ENCODE assay signal across 12 cellular contexts in the genomic region with DNA sequence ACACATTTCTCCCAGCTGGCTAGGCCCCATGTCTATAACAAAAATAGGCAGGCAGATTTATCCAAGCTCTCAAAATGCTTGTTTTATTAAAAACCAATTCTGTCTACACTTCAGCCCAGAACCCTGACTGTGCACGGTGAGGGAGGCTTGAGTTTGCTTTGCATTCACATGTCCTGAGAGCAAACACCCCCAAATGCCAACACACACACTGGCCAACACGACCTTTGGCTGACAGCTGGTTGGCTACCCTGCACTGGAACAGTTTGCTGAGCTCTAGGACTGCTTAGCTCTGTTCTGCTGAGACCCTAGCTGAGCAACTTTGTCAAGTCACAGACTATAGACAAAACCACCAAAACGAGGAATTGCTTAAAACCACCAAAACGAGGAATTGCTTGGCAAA. TPM values are rescaled to one million over a fixed set of nuclear protein-coding genes. Genes with fewer than 3 reads are reported as not detected.
DNase-seq lines count a peak whose midpoint lies in the region; ATAC-seq and TF ChIP-seq lines count a peak whose summit lies in the region.
"Had no signal": no experiment of that assay in that cellular context is flagged by ENCODE, and none has a peak within 500 bp of the region (broad histone marks: within the 10 kb centered on the region; RNA-seq: fewer than 3 reads in every experiment).

No MANE protein-coding gene starts in this region.

- H3K27ac Mint-ChIP-seq in T-helper 1 cell treated with Interleukin-12 subunit alpha and Interleukin-12 subunit beta and Interleukin-4 antibody, amounts not matched to agents 30 μg/mL and 1 μg/mL, for 36 hours: no peak overlapping the region
- H3K27ac Mint-ChIP-seq in activated T-helper 17 cell treated with anti-CD3 and anti-CD28 coated beads, Interleukin-2, amount 50 U/mL, for 72 hours: peak overlapping the region; percentile 91
- no peak overlapping the region for H3K27ac Mint-ChIP-seq in nephron progenitor cell

- H3K9me3 ChIP-seq in subcutaneous abdominal adipose tissue (ENCODE audit: control insufficient read depth in 5 of 5, low read length in 5 of 5): no peaks in the 10 kb centered on the region

- no peaks in the 10 kb centered on the region for H3K27me3 ChIP-seq in subcutaneous abdominal adipose tissue (ENCODE audit: control insufficient read depth in 5 of 5, insufficient read depth in 4 of 5, low read length in 5 of 5)

- H3K9ac ChIP-seq in subcutaneous abdominal adipose tissue (ENCODE audit: low read length in 5 of 5): peak overlapping the region in 1 of 5 donors; percentile 60

- H3K4me3 ChIP-seq in subcutaneous abdominal adipose tissue (ENCODE audit: low read depth in 1 of 5, low read length in 5 of 5): no peak overlapping the region
- H3K4me3 ChIP-seq: SK-N-MC had no signal

- H3K36me3 Mint-ChIP-seq in T-helper 1 cell treated with Interleukin-12 subunit alpha and Interleukin-12 subunit beta and Interleukin-4 antibody, amounts not matched to agents 30 μg/mL and 1 μg/mL, for 36 hours (ENCODE audit: low read depth): peaks cover 6% of the 10 kb centered on the region
- H3K36me3 Mint-ChIP-seq in activated T-helper 17 cell treated with anti-CD3 and anti-CD28 coated beads, Interleukin-2, amount 50 U/mL, for 72 hours (ENCODE audit: low read depth): peaks cover 11% of the 10 kb centered on the region
- H3K36me3 Mint-ChIP-seq in nephron progenitor cell (ENCODE audit: low read depth): no peaks in the 10 kb centered on the region

- H3K4me1 Mint-ChIP-seq in T-helper 1 cell treated with Interleukin-12 subunit alpha and Interleukin-12 subunit beta and Interleukin-4 antibody, amounts not matched to agents 30 μg/mL and 1 μg/mL, for 36 hours (ENCODE audit: low read depth): peaks cover 50% of the 10 kb centered on the region
- peaks cover 51% of the 10 kb centered on the region for H3K4me1 Mint-ChIP-seq in activated T-helper 17 cell treated with anti-CD3 and anti-CD28 coated beads, Interleukin-2, amount 50 U/mL, for 72 hours
- H3K4me1 Mint-ChIP-seq in nephron progenitor cell: peaks cover 24% of the 10 kb centered on the region

- ATAC-seq in activated T-helper 17 cell treated with anti-CD3 and anti-CD28 coated beads, Interleukin-2, amount 50 U/mL, for 72 hours (replicated peaks): no peak

- H3K27ac ChIP-seq in subcutaneous abdominal adipose tissue (ENCODE audit: low read depth, low read length): peak overlapping the region; percentile 66
- H3K27ac ChIP-seq: SK-N-MC had no signal

- peak overlapping the region; percentile 62 for H3K4me3 Mint-ChIP-seq in T-helper 1 cell treated with Interleukin-12 subunit alpha and Interleukin-12 subunit beta and Interleukin-4 antibody, amounts not matched to agents 30 μg/mL and 1 μg/mL, for 36 hours
- H3K4me3 Mint-ChIP-seq in activated T-helper 17 cell treated with anti-CD3 and anti-CD28 coated beads, Interleukin-2, amount 50 U/mL, for 72 hours: peak overlapping the region; percentile 92
- H3K4me3 Mint-ChIP-seq in nephron progenitor cell: no peak overlapping the region

- no peaks in the 10 kb centered on the region for H3K9me3 Mint-ChIP-seq in T-helper 1 cell treated with Interleukin-12 subunit alpha and Interleukin-12 subunit beta and Interleukin-4 antibody, amounts not matched to agents 30 μg/mL and 1 μg/mL, for 36 hours
- no peaks in the 10 kb centered on the region for H3K9me3 Mint-ChIP-seq in activated T-helper 17 cell treated with anti-CD3 and anti-CD28 coated beads, Interleukin-2, amount 50 U/mL, for 72 hours
- no peaks in the 10 kb centered on the region for H3K9me3 Mint-ChIP-seq in nephron progenitor cell

- no peak for TF ChIP-seq CTCF in nephron progenitor cell (IDR thresholded peaks at IDR 0.05)

- H3K4me1 ChIP-seq in subcutaneous abdominal adipose tissue (ENCODE audit: control insufficient read depth in 5 of 5, insufficient read depth in 5 of 5, low read length in 5 of 5): peaks cover 2 to 60% (median 52%) of the 10 kb centered on the region in 5 donors

- DNase-seq in T-helper 1 cell (no peak), islet precursor cell (peak; percentile 27), activated gamma-delta T cell (lab: John Stamatoyannopoulos, UW) (no peak), nephron progenitor cell (no peak), SIG-M5 treated with dmso at 0.1 percent for 504 hours (lab: John Stamatoyannopoulos, UW; ENCODE audit: unreplicated experiment) (no peak)
- DNase-seq: 8988T, NCI-H226 had no signal

- peaks cover 0 to 3% (median 0%) of the 10 kb centered on the region in 5 donors for H3K36me3 ChIP-seq in subcutaneous abdominal adipose tissue (ENCODE audit: control insufficient read depth in 5 of 5, insufficient read depth in 5 of 5, low read length in 5 of 5)

- no peaks in the 10 kb centered on the region for H3K27me3 Mint-ChIP-seq in T-helper 1 cell treated with Interleukin-12 subunit alpha and Interleukin-12 subunit beta and Interleukin-4 antibody, amounts not matched to agents 30 μg/mL and 1 μg/mL, for 36 hours (ENCODE audit: low read depth)
- H3K27me3 Mint-ChIP-seq in activated T-helper 17 cell treated with anti-CD3 and anti-CD28 coated beads, Interleukin-2, amount 50 U/mL, for 72 hours: no peaks in the 10 kb centered on the region
- H3K27me3 Mint-ChIP-seq in nephron progenitor cell (ENCODE audit: low read depth, poor library complexity): peaks cover 6% of the 10 kb centered on the region

RNA-seq across cellular contexts. Expression of a gene that starts 3.6 kb away (rescaled TPM):
- total RNA-seq in activated T-helper 17 cell treated with anti-CD3 and anti-CD28 coated beads, Interleukin-2, amount 50 U/mL, for 72 hours: 10 to 100 TPM; 13.6 to 39.0 TPM

RNA-seq across cellular contexts. Expression of a gene that starts 58.9 kb away (rescaled TPM):
- total RNA-seq in activated T-helper 17 cell treated with anti-CD3 and anti-CD28 coated beads, Interleukin-2, amount 50 U/mL, for 72 hours: 1 to 10 TPM in 1 of 2 donors, not detected in 1; 2.8 TPM
- total RNA-seq: HT1080 had no signal
